Comparison of ENCODE assay signal across 20 cellular contexts in the genomic region with DNA sequence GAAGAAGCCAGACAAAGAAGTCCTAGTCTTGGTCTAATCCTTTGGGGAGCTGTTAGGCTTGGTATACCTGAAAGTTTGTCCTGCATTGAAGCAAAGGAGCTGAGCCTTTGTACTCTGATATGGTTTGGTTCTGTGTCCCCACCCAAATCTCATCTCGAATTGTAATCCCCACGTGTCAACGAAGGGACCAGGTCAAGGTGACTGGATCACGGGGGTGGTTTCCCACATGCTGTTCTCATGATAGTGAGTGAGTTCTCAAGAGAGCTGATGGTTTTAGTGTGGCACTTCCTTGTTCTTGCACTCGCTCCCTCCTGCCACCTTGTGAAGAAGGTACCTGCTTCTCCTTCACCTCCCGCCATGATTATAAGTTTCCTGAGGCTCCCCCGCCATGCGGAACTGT. TPM values are rescaled to one million over a fixed set of nuclear protein-coding genes. Genes with fewer than 3 reads are reported as not detected.
"Had no signal": no experiment of that assay in that cellular context is flagged by ENCODE, and none has a peak within 500 bp of the region (broad histone marks: within the 10 kb centered on the region; RNA-seq: fewer than 3 reads in every experiment).

No MANE protein-coding gene starts in this region.

- H3K27ac Mint-ChIP-seq: naive thymus-derived CD8-positive, alpha-beta T cell; stimulated activated memory B cell treated with anti-CD40 and anti-IgM and Interleukin-4, amounts not matched to agents 10 μg/mL and 1 μg/mL and 100 μg/mL, for 72 hours; stimulated activated naive CD8-positive, alpha-beta T cell treated with anti-CD3 and anti-CD28 coated beads, Interleukin-15, Interleukin-2, amounts not matched to agents 100 ng/mL and 50 ng/mL, for 24 hours had no signal

- H3K4me1 Mint-ChIP-seq: neural crest cell; stimulated activated memory B cell treated with anti-CD40 and anti-IgM and Interleukin-4, amounts not matched to agents 10 μg/mL and 1 μg/mL and 100 μg/mL, for 72 hours had no signal

- ATAC-seq: heart left ventricle; mucosa of descending colon; naive thymus-derived CD8-positive, alpha-beta T cell; stimulated activated memory B cell treated with anti-CD40 and anti-IgM and Interleukin-4, amounts not matched to agents 10 μg/mL and 1 μg/mL and 100 μg/mL, for 72 hours had no signal

- H3K4me1 ChIP-seq: tibial artery had no signal

- FAIRE-seq: frontal cortex, urothelium cell line had no signal

- H3K9me3 Mint-ChIP-seq: neural crest cell; stimulated activated memory B cell treated with anti-CD40 and anti-IgM and Interleukin-4, amounts not matched to agents 10 μg/mL and 1 μg/mL and 100 μg/mL, for 72 hours; stimulated activated naive CD8-positive, alpha-beta T cell treated with anti-CD3 and anti-CD28 coated beads, Interleukin-15, Interleukin-2, amounts not matched to agents 100 ng/mL and 50 ng/mL, for 24 hours had no signal

- DNase-seq: caudate nucleus; effector CD4-positive, alpha-beta T cell; heart left ventricle; islet precursor cell; mucosa of descending colon; naive thymus-derived CD8-positive, alpha-beta T cell; posterior cingulate gyrus; stimulated activated CD4-positive, alpha-beta T cell treated with anti-CD3 and anti-CD28 coated beads, Interleukin-4, amount 100 ng/mL, for 1 hour; tibial artery had no signal

- H3K27me3 ChIP-seq: heart left ventricle, tibial artery had no signal

- H3K36me3 ChIP-seq: heart left ventricle, tibial artery had no signal

- H3K4me3 ChIP-seq: coronary artery, heart left ventricle, mucosa of descending colon, tibial artery had no signal

- H3K36me3 Mint-ChIP-seq: naive thymus-derived CD8-positive, alpha-beta T cell; stimulated activated memory B cell treated with anti-CD40 and anti-IgM and Interleukin-4, amounts not matched to agents 10 μg/mL and 1 μg/mL and 100 μg/mL, for 72 hours had no signal

- H3K27ac ChIP-seq: coronary artery, tibial artery had no signal

- H3K4me3 Mint-ChIP-seq: naive thymus-derived CD8-positive, alpha-beta T cell; neural crest cell; stimulated activated memory B cell treated with anti-CD40 and anti-IgM and Interleukin-4, amounts not matched to agents 10 μg/mL and 1 μg/mL and 100 μg/mL, for 72 hours; stimulated activated naive CD8-positive, alpha-beta T cell treated with anti-CD3 and anti-CD28 coated beads, Interleukin-15, Interleukin-2, amounts not matched to agents 100 ng/mL and 50 ng/mL, for 24 hours had no signal

- H3K9me3 ChIP-seq: heart left ventricle, mucosa of descending colon, tibial artery had no signal

RNA-seq across cellular contexts. Expression of gene FAM20A, which starts 33.6 kb away (rescaled TPM):
- total RNA-seq: chondrocyte; dermis microvascular lymphatic vessel endothelial cell; glomerular endothelial cell; naive thymus-derived CD8-positive, alpha-beta T cell; osteocyte; pulmonary artery endothelial cell had no signal
